In the genomic region with DNA sequence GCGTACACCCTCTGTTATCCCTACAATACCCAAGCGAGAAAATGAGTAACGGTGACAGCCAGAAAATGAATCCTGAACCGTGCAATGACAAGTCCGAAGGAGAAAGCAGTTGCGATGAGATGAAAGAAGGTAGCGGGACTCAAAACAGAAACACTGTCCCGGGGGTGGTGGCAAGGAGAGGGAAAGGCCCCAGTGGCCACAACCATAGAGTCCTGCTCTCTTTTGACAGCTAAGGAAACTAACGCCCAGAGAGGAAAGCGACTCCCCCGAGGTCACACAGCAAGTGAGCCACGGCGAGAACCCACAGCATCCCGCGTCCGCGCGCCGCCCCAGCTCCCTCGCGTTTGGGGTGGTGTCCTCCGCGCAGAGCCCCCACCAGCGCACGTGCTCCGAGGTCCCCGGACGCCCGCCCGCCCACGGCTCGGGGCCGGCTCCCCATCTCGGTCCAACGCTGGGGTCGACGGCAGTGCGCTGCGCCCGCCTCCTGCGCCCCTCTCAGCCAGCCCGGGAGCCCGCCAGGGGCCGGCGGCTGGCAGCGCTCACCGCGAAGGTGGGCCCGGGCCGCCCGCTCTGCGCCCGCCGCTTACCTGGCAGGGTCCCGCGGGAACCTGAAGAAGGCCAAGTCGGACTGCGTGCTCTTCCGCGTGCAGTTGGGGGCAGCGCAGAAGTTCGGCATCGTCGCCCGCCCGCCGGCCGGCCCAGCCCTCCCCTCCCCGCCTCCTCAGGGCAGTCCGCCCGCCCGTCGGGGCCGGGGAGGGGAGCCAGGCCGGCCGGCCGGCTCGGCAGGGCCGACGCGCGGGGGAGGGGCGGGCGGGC, we compare ENCODE assay signal across 8 cellular contexts. TPM values are rescaled to one million over a fixed set of nuclear protein-coding genes. Genes with fewer than 3 reads are reported as not detected.
DNase-seq lines count a peak whose midpoint lies in the region; ATAC-seq and TF ChIP-seq lines count a peak whose summit lies in the region.

No MANE protein-coding gene starts in this region.

- H3K36me3 ChIP-seq in BJ (ENCODE audit: control insufficient read depth, insufficient read depth, low read length), result no peaks in the 10 kb centered on the region

- TF ChIP-seq CTCF in BJ (IDR thresholded peaks at IDR 0.05; ENCODE audit: insufficient read depth, low read depth, low read length) (no peak), coronary artery (IDR thresholded peaks at IDR 0.05) (no peak)

- H3K27ac ChIP-seq in coronary artery, result peak overlapping the region; percentile 68 to 90

- CTCF ChIA-PET in BJ (lab: Yijun Ruan, JAX), result interaction anchor here (1.5 kb wide), 1 partner anchor 31 kb away, joined by 3 read pairs; no protein-coding TSS in a partner anchor

- peak; percentile 17 for ATAC-seq in GM19438 (IDR thresholded peaks at IDR 0.05; ENCODE audit: low read depth, unreplicated experiment)

- H3K4me3 ChIP-seq in BJ (ENCODE audit: low read depth, low read length) (peak overlapping the region; percentile 62), coronary artery (peak overlapping the region; percentile 91)

- H3K27me3 ChIP-seq in BJ (ENCODE audit: control insufficient read depth, insufficient read depth, low read length), result no peaks in the 10 kb centered on the region

- no peak for DNase-seq in BJ (ENCODE audit: low read depth)
- peak; percentile 11 for DNase-seq in HT1080 (ENCODE audit: low read depth)
- DNase-seq in activated CD4-positive, alpha-beta T cell treated with anti-CD3 and anti-CD28 coated beads for 1 hour, result peak; percentile 24
- peak; percentile 78 for DNase-seq in coronary artery (ENCODE audit: low spot score)
- peak; percentile 32 for DNase-seq in medulla oblongata (ENCODE audit: extremely low spot score)
- DNase-seq in stimulated activated CD8-positive, alpha-beta memory T cell treated with anti-CD3 and anti-CD28 coated beads, Interleukin-12 subunit alpha, Interleukin-12 subunit beta, amount 100 ng/mL, for 4 hours (ENCODE audit: low read depth), result peak; percentile 50
- no peak for DNase-seq in SW 1271 (lab: John Stamatoyannopoulos, UW)

- POLR2A ChIA-PET in BJ (lab: Charles Lee), result interaction anchor here (0.6 kb wide), 1 partner anchor 49 kb away, joined by 6 read pairs; no protein-coding TSS in a partner anchor

RNA-seq across cellular contexts. Expression of gene THAP12, which starts 0.6 kb away (rescaled TPM):
- 15.5 and 31.8 TPM in 2 replicates for polyA plus RNA-seq in BJ (2011; rRNA removed)
- polyA minus RNA-seq in BJ (2011; rRNA and poly(A)+ RNA removed), result 8.1 and 10.3 TPM in 2 replicates
- 55.7 and 67.4 TPM in 2 replicates for total RNA-seq in HT1080 (2014; rRNA removed; shearing (Covaris generic))
- polyA plus RNA-seq in HT1080 (2015; cell fraction: cytosol; rRNA removed), result 74.1 and 82.2 TPM in 2 replicates
- 48.8 and 63.9 TPM in 2 replicates for polyA plus RNA-seq in HT1080 (2015; cell fraction: nucleus; rRNA removed)

RNA-seq across cellular contexts. Expression of gene GVQW3, which starts 0.8 kb away (rescaled TPM):
- 1.2 and 1.3 TPM in 2 replicates for polyA plus RNA-seq in BJ (2011; rRNA removed)
- 1.1 and 1.2 TPM in 2 replicates for polyA minus RNA-seq in BJ (2011; rRNA and poly(A)+ RNA removed)
- total RNA-seq in HT1080 (2014; rRNA removed; shearing (Covaris generic)), result 0.97 and 1.1 TPM in 2 replicates
- 0.97 and 1.7 TPM in 2 replicates for polyA plus RNA-seq in HT1080 (2015; cell fraction: cytosol; rRNA removed)
- 4.5 and 4.8 TPM in 2 replicates for polyA plus RNA-seq in HT1080 (2015; cell fraction: nucleus; rRNA removed)

Comparison
In these comparisons a context has a peak if more than half of its experiments do, and no peak if none do; other contexts are left out.
1. DNase-seq: peak in HT1080 (single experiment), activated CD4-positive, alpha-beta T cell treated with anti-CD3 and anti-CD28 coated beads for 1 hour (single experiment), coronary artery (single experiment), medulla oblongata (single experiment) and stimulated activated CD8-positive, alpha-beta memory T cell treated with anti-CD3 and anti-CD28 coated beads, Interleukin-12 subunit alpha, Interleukin-12 subunit beta, amount 100 ng/mL, for 4 hours (single experiment); none in BJ (single experiment) and SW 1271 (0 of 2).